ENCODE assay signal across 16 cellular contexts in the genomic region with DNA sequence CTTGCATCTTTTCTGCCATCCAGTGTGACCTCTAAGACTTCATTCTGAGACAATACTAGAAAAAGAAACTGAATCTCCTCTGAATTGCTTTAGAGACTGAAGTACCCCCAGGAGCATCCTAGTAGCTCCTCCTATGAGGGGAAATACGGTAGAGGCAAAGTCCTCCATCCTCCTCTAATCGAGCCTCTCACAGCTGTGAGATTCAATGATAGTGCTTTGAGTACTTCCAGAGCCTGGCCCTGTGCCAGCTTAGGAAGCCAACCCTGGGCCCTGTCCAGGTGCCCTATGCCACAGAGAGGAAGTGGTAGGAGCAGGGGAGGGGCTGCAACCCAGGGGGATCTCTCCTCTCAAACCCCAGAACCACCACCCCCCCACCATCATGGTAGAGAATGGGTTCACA. TPM values are rescaled to one million over a fixed set of nuclear protein-coding genes. Genes with fewer than 3 reads are reported as not detected.
DNase-seq lines count a peak whose midpoint lies in the region; ATAC-seq, FAIRE-seq and TF ChIP-seq lines count a peak whose summit lies in the region.
"Had no signal": no experiment of that assay in that cellular context is flagged by ENCODE, and none has a peak within 500 bp of the region (broad histone marks: within the 10 kb centered on the region; RNA-seq: fewer than 3 reads in every experiment).

No MANE protein-coding gene starts in this region.

- FAIRE-seq in kidney (lab: Jason Lieb, UNC): no peak
- FAIRE-seq: TTC549 had no signal

- peak overlapping the region; percentile 45 for H3K4me3 Mint-ChIP-seq in CD4-positive, alpha-beta T cell
- peak overlapping the region; percentile 94 for H3K4me3 Mint-ChIP-seq in activated T-helper 17 cell treated with anti-CD3 and anti-CD28 coated beads, Interleukin-2, amount 50 U/mL, for 72 hours
- no peak overlapping the region for H3K4me3 Mint-ChIP-seq in progenitor cell of endocrine pancreas (ENCODE audit: low read depth)

- intact Hi-C loops in CD4-positive, alpha-beta T cell (cut with DNase I, micrococcal nuclease): no loop called here
- intact Hi-C loops in kidney (cut with DNase I): no loop called here

- POLR2A ChIA-PET in CD4-positive, alpha-beta T cell (lab: Charles Lee): interaction anchor here (1.1 to 1.9 kb wide), 4 partner anchors 9 to 31 kb away, joined by 3 to 12 read pairs (median 6); partner anchors contain the start of genes C2CD4D and TDRKH

- H3K9me3 Mint-ChIP-seq in CD4-positive, alpha-beta T cell: no peaks in the 10 kb centered on the region
- no peaks in the 10 kb centered on the region for H3K9me3 Mint-ChIP-seq in activated T-helper 17 cell treated with anti-CD3 and anti-CD28 coated beads, Interleukin-2, amount 50 U/mL, for 72 hours
- H3K9me3 Mint-ChIP-seq in progenitor cell of endocrine pancreas (ENCODE audit: low read depth): no peaks in the 10 kb centered on the region

- H3K4me1 ChIP-seq in kidney (ENCODE audit: control insufficient read depth in 1 of 2, insufficient read depth in 1 of 2, low read depth in 1 of 2, low read length in 2 of 2): peaks cover 5% of the 10 kb centered on the region in 2 donors
- H3K4me1 ChIP-seq: prostate gland had no signal

- no peak for TF ChIP-seq CTCF in CD4-positive, alpha-beta T cell (IDR thresholded peaks at IDR 0.05)
- TF ChIP-seq CTCF in progenitor cell of endocrine pancreas (IDR thresholded peaks at IDR 0.05; ENCODE audit: unreplicated experiment): no peak
- TF ChIP-seq CTCF in kidney (IDR thresholded peaks at IDR 0.05; ENCODE audit: borderline replicate concordance, extremely low read depth, insufficient read depth): no peak

- peaks cover 4 to 17% of the 10 kb centered on the region in 2 donors for H3K36me3 ChIP-seq in kidney (ENCODE audit: control insufficient read depth in 1 of 2, insufficient read depth in 2 of 2, low read length in 2 of 2)
- H3K36me3 ChIP-seq: prostate gland had no signal

- DNase-seq in CD4-positive, alpha-beta T cell: no peak
- DNase-seq in DMS53 (lab: John Stamatoyannopoulos, UW): peak; percentile 61
- DNase-seq in NCI-H2196 treated with DMSO at 0.1 percent for 48 hours (lab: John Stamatoyannopoulos, UW; ENCODE audit: unreplicated experiment): peak; percentile 61
- no peak for DNase-seq in NCI-H2107 treated with DMSO at 0.1 percent for 48 hours (lab: John Stamatoyannopoulos, UW; ENCODE audit: unreplicated experiment)
- DNase-seq in SW 1271 (lab: John Stamatoyannopoulos, UW): no peak
- no peak for DNase-seq in progenitor cell of endocrine pancreas (ENCODE audit: low spot score, unreplicated experiment)
- DNase-seq in kidney: no peak
- DNase-seq: activated gamma-delta T cell; HCEC 1CT; stimulated activated CD4-positive, alpha-beta T cell treated with anti-CD3 and anti-CD28 coated beads, Interleukin-4, amount 100 ng/mL, for 1 hour had no signal

- H3K9ac ChIP-seq in kidney (ENCODE audit: low read length in 2 of 2): no peak overlapping the region

- H3K27ac Mint-ChIP-seq in CD4-positive, alpha-beta T cell: peak overlapping the region; percentile 75
- peak overlapping the region; percentile 93 for H3K27ac Mint-ChIP-seq in activated T-helper 17 cell treated with anti-CD3 and anti-CD28 coated beads, Interleukin-2, amount 50 U/mL, for 72 hours
- no peak overlapping the region for H3K27ac Mint-ChIP-seq in progenitor cell of endocrine pancreas

- peak overlapping the region; percentile 1 for H3K27ac ChIP-seq in CD4-positive, alpha-beta T cell (ENCODE audit: low read depth, low read length)
- H3K27ac ChIP-seq in kidney (ENCODE audit: low read depth in 2 of 2, low read length in 2 of 2): no peak overlapping the region
- H3K27ac ChIP-seq: esophagus muscularis mucosa, prostate gland had no signal

- no peaks in the 10 kb centered on the region for H3K9me3 ChIP-seq in CD4-positive, alpha-beta T cell (ENCODE audit: control insufficient read depth, low read length)
- no peaks in the 10 kb centered on the region for H3K9me3 ChIP-seq in kidney (ENCODE audit: control insufficient read depth in 1 of 2, low read length in 2 of 2)
- H3K9me3 ChIP-seq: esophagus muscularis mucosa, prostate gland had no signal

- no peaks in the 10 kb centered on the region for H3K27me3 ChIP-seq in CD4-positive, alpha-beta T cell (ENCODE audit: control insufficient read depth, insufficient read depth, low read length)

- no peak overlapping the region for H3K4me3 ChIP-seq in kidney (ENCODE audit: low read length in 2 of 2)
- H3K4me3 ChIP-seq: esophagus muscularis mucosa, prostate gland had no signal

- no peaks in the 10 kb centered on the region for H3K27me3 Mint-ChIP-seq in CD4-positive, alpha-beta T cell
- no peaks in the 10 kb centered on the region for H3K27me3 Mint-ChIP-seq in activated T-helper 17 cell treated with anti-CD3 and anti-CD28 coated beads, Interleukin-2, amount 50 U/mL, for 72 hours
- peaks cover 26% of the 10 kb centered on the region for H3K27me3 Mint-ChIP-seq in progenitor cell of endocrine pancreas

- peaks cover 79% of the 10 kb centered on the region for H3K4me1 Mint-ChIP-seq in CD4-positive, alpha-beta T cell (ENCODE audit: low read depth)
- peaks cover 53% of the 10 kb centered on the region for H3K4me1 Mint-ChIP-seq in activated T-helper 17 cell treated with anti-CD3 and anti-CD28 coated beads, Interleukin-2, amount 50 U/mL, for 72 hours
- peaks cover 2% of the 10 kb centered on the region for H3K4me1 Mint-ChIP-seq in progenitor cell of endocrine pancreas (ENCODE audit: low read depth)

- no peak for ATAC-seq in CD4-positive, alpha-beta T cell (ENCODE audit: poor library complexity)
- peak; percentile 5 for ATAC-seq in activated T-helper 17 cell treated with anti-CD3 and anti-CD28 coated beads, Interleukin-2, amount 50 U/mL, for 72 hours (replicated peaks)

- CTCF ChIA-PET in CD4-positive, alpha-beta T cell (lab: Charles Lee): interaction anchor here (0.9 to 1.4 kb wide), 2 partner anchors 31 to 637 kb away, joined by 3 read pairs; partner anchors contain the start of gene TDRKH

- no peaks in the 10 kb centered on the region for H3K36me3 Mint-ChIP-seq in CD4-positive, alpha-beta T cell (ENCODE audit: low read depth)
- H3K36me3 Mint-ChIP-seq in activated T-helper 17 cell treated with anti-CD3 and anti-CD28 coated beads, Interleukin-2, amount 50 U/mL, for 72 hours (ENCODE audit: low read depth): peaks cover 100% of the 10 kb centered on the region
- no peaks in the 10 kb centered on the region for H3K36me3 Mint-ChIP-seq in progenitor cell of endocrine pancreas (ENCODE audit: insufficient read depth)

RNA-seq across cellular contexts. Expression of gene RORC, which starts 10.7 kb away (rescaled TPM):
- 1 to 10 TPM; 3.6 to 3.7 TPM for total RNA-seq in CD4-positive, alpha-beta T cell
- total RNA-seq in activated T-helper 17 cell treated with anti-CD3 and anti-CD28 coated beads, Interleukin-2, amount 50 U/mL, for 72 hours: 10 to 100 TPM; 39.5 to 55.2 TPM
- total RNA-seq in progenitor cell of endocrine pancreas (0.09 TPM in 1 of 2 replicates, not detected in the other), kidney (19.1 TPM)
- 34.5 TPM for polyA plus RNA-seq in kidney (ENCODE audit: insufficient read depth, low read depth, low replicate concordance)

RNA-seq across cellular contexts. Expression of gene LINGO4, which starts 15.7 kb away (rescaled TPM):
- total RNA-seq in CD4-positive, alpha-beta T cell: under 1 TPM; 0.06 to 0.16 TPM
- total RNA-seq in activated T-helper 17 cell treated with anti-CD3 and anti-CD28 coated beads, Interleukin-2, amount 50 U/mL, for 72 hours: 1 to 10 TPM; 1.3 to 4.0 TPM
- total RNA-seq in progenitor cell of endocrine pancreas (not detected in 2 replicates), kidney (0.41 TPM)
- polyA plus RNA-seq in kidney (ENCODE audit: insufficient read depth, low read depth, low replicate concordance): 0.32 TPM
- total RNA-seq: esophagus muscularis mucosa, mesenteric fat pad, temporal lobe had no signal

RNA-seq across cellular contexts. Expression of gene C2CD4D, which starts 18.7 kb away (rescaled TPM):
- total RNA-seq in CD4-positive, alpha-beta T cell: under 1 TPM; 0.75 to 0.88 TPM
- 1 to 10 TPM; 3.9 to 5.6 TPM for total RNA-seq in activated T-helper 17 cell treated with anti-CD3 and anti-CD28 coated beads, Interleukin-2, amount 50 U/mL, for 72 hours
- total RNA-seq in progenitor cell of endocrine pancreas (1.00 and 1.3 TPM in 2 replicates), kidney (0.57 TPM)
- polyA plus RNA-seq in kidney (ENCODE audit: insufficient read depth, low read depth, low replicate concordance): 0.43 TPM
- total RNA-seq: esophagus muscularis mucosa, mesenteric fat pad, temporal lobe had no signal

RNA-seq across cellular contexts. Expression of gene TDRKH, which starts 30.6 kb away (rescaled TPM):
- total RNA-seq in CD4-positive, alpha-beta T cell: 1 to 10 TPM; 6.1 to 6.4 TPM
- total RNA-seq in activated T-helper 17 cell treated with anti-CD3 and anti-CD28 coated beads, Interleukin-2, amount 50 U/mL, for 72 hours: 10 to 100 TPM; 20.3 to 21.8 TPM
- 16.3 and 16.5 TPM in 2 replicates for total RNA-seq in progenitor cell of endocrine pancreas
- total RNA-seq in kidney: 13.5 TPM
- polyA plus RNA-seq in kidney (ENCODE audit: insufficient read depth, low read depth, low replicate concordance): 5.3 TPM

RNA-seq across cellular contexts. Expression of gene THEM5, which starts 32.6 kb away (rescaled TPM):
- not detected for total RNA-seq in CD4-positive, alpha-beta T cell
- not detected for total RNA-seq in activated T-helper 17 cell treated with anti-CD3 and anti-CD28 coated beads, Interleukin-2, amount 50 U/mL, for 72 hours
- total RNA-seq in progenitor cell of endocrine pancreas (not detected in 2 replicates), kidney (not detected)
- not detected for polyA plus RNA-seq in kidney (ENCODE audit: insufficient read depth, low read depth, low replicate concordance)
- total RNA-seq: esophagus muscularis mucosa, mesenteric fat pad, prostate gland, temporal lobe had no signal

Comparison
In these comparisons a context has a peak if more than half of its experiments do, and no peak if none do; other contexts are left out.
1. DNase-seq: peak in DMS53 (single experiment) and NCI-H2196 treated with DMSO at 0.1 percent for 48 hours (single experiment); none in CD4-positive, alpha-beta T cell (0 of 10), NCI-H2107 treated with DMSO at 0.1 percent for 48 hours (single experiment), SW 1271 (0 of 2), progenitor cell of endocrine pancreas (single experiment) and kidney (single experiment).